ENCODE assay signal across 15 cellular contexts in genomic region chr22:49253656-49254055, GRCh38.
DNase-seq lines count a peak whose midpoint lies in the region; ATAC-seq and TF ChIP-seq lines count a peak whose summit lies in the region.
"Had no signal": no experiment of that assay in that cellular context is flagged by ENCODE, and none has a peak within 500 bp of the region (broad histone marks: within the 10 kb centered on the region; RNA-seq: fewer than 3 reads in every experiment).

No MANE protein-coding gene starts in this region.

- H3K9me3 ChIP-seq in RWPE2 (ENCODE audit: severe bottlenecking) (no peaks in the 10 kb centered on the region), upper lobe of right lung (no peaks in the 10 kb centered on the region), colonic mucosa (no peaks in the 10 kb centered on the region)
- H3K9me3 ChIP-seq: BLaER1 had no signal

- TF ChIP-seq CTCF in RWPE2 (IDR thresholded peaks at IDR 0.05; ENCODE audit: poor library complexity, severe bottlenecking), result no peak
- no peak for TF ChIP-seq CTCF in upper lobe of right lung (IDR thresholded peaks at IDR 0.05)
- no peak for TF ChIP-seq CTCF in colonic mucosa (IDR thresholded peaks at IDR 0.05)

- no peaks in the 10 kb centered on the region for H3K4me1 ChIP-seq in RWPE2 (ENCODE audit: insufficient read depth, poor library complexity, severe bottlenecking)
- H3K4me1 ChIP-seq in upper lobe of right lung, result no peaks in the 10 kb centered on the region
- no peaks in the 10 kb centered on the region for H3K4me1 ChIP-seq in colonic mucosa
- H3K4me1 ChIP-seq: BLaER1 had no signal

- no peak overlapping the region for H3K4me3 ChIP-seq in RWPE2 (ENCODE audit: severe bottlenecking)
- no peak overlapping the region for H3K4me3 ChIP-seq in upper lobe of right lung
- H3K4me3 ChIP-seq in colonic mucosa, result no peak overlapping the region
- H3K4me3 ChIP-seq: BLaER1, GM23338 had no signal

- H3K27me3 ChIP-seq in RWPE2 (ENCODE audit: insufficient read depth, poor library complexity, severe bottlenecking) (no peaks in the 10 kb centered on the region), upper lobe of right lung (peaks cover 15% of the 10 kb centered on the region), colonic mucosa (no peaks in the 10 kb centered on the region)
- H3K27me3 ChIP-seq: BLaER1 had no signal

- ATAC-seq in RWPE2 (ENCODE audit: low read depth) (no peak), upper lobe of right lung (no peak)
- ATAC-seq: GM23338 had no signal

- peak; percentile 16 for DNase-seq in activated effector memory CD4-positive, alpha-beta T cell treated with anti-CD3 and anti-CD28 coated beads, Interleukin-2, amount 50 U/mL, for 16 hours
- no peak for DNase-seq in activated effector memory CD4-positive, alpha-beta T cell treated with Interleukin-2 at 50 U/mL for 16 hours
- DNase-seq in RWPE2 (ENCODE audit: low spot score), result peak; percentile 23
- DNase-seq in mesenteric fat pad (ENCODE audit: low spot score), result peak; percentile 55
- peak; percentile 35 for DNase-seq in upper lobe of right lung
- no peak for DNase-seq in colonic mucosa
- no peak for DNase-seq in cerebellum (ENCODE audit: low spot score)
- DNase-seq: 8988T; CD4-positive, alpha-beta memory T cell; DMS153; DMS79; GDM1; HCEC 1CT had no signal

- intact Hi-C loops in upper lobe of right lung (cut with DNase I) (no loop called here), colonic mucosa (cut with DNase I) (no loop called here)

- H3K36me3 ChIP-seq in RWPE2 (ENCODE audit: low read depth), result no peaks in the 10 kb centered on the region
- no peaks in the 10 kb centered on the region for H3K36me3 ChIP-seq in upper lobe of right lung
- H3K36me3 ChIP-seq in colonic mucosa, result no peaks in the 10 kb centered on the region
- H3K36me3 ChIP-seq: BLaER1 had no signal

- H3K27ac ChIP-seq in RWPE2 (ENCODE audit: poor library complexity, severe bottlenecking) (no peak overlapping the region), upper lobe of right lung (no peak overlapping the region), colonic mucosa (no peak overlapping the region)
- H3K27ac ChIP-seq: BLaER1 had no signal

- no peak overlapping the region for H3K9ac ChIP-seq in colonic mucosa (ENCODE audit: low read depth in 2 of 2, low read length in 2 of 2)
- H3K9ac ChIP-seq: BLaER1 had no signal

Comparison
In these comparisons a context has a peak if more than half of its experiments do, and no peak if none do; other contexts are left out.
1. DNase-seq: peak in activated effector memory CD4-positive, alpha-beta T cell treated with anti-CD3 and anti-CD28 coated beads, Interleukin-2, amount 50 U/mL, for 16 hours (single experiment), RWPE2 (single experiment), mesenteric fat pad (single experiment) and upper lobe of right lung (single experiment); none in activated effector memory CD4-positive, alpha-beta T cell treated with Interleukin-2 at 50 U/mL for 16 hours (single experiment), colonic mucosa (single experiment) and cerebellum (single experiment).